Comparison of ENCODE assay signal across 11 cellular contexts in genomic region chr7:100372694-100373093, GRCh38. TPM values are rescaled to one million over a fixed set of nuclear protein-coding genes. Genes with fewer than 3 reads are reported as not detected.
DNase-seq lines count a peak whose midpoint lies in the region; ATAC-seq and TF ChIP-seq lines count a peak whose summit lies in the region.
"Had no signal": no experiment of that assay in that cellular context is flagged by ENCODE, and none has a peak within 500 bp of the region (broad histone marks: within the 10 kb centered on the region; RNA-seq: fewer than 3 reads in every experiment).

No MANE protein-coding gene starts in this region.

- POLR2A ChIA-PET in activated naive CD8-positive, alpha-beta T cell treated with anti-CD3 and anti-CD28 coated beads, Interleukin-2, amount 10 ng/mL, durations not matched to agents 7 days and 5 days (lab: Charles Lee): interaction anchor here (0.6 to 0.7 kb wide), 2 partner anchors 18 to 73 kb away, joined by 3 read pairs; no protein-coding TSS in a partner anchor

- peaks cover 13% of the 10 kb centered on the region for H3K36me3 Mint-ChIP-seq in activated T-cell treated with anti-CD3 and anti-CD28 coated beads, Interleukin-2, amount 50 U/mL, for 24 hours (ENCODE audit: low read depth)
- no peaks in the 10 kb centered on the region for H3K36me3 Mint-ChIP-seq in activated naive CD8-positive, alpha-beta T cell treated with anti-CD3 and anti-CD28 coated beads, Interleukin-2, amount 10 ng/mL, durations not matched to agents 7 days and 5 days

- no peak overlapping the region for H3K4me3 Mint-ChIP-seq in activated T-cell treated with anti-CD3 and anti-CD28 coated beads, Interleukin-2, amount 50 U/mL, for 24 hours
- H3K4me3 Mint-ChIP-seq in activated naive CD8-positive, alpha-beta T cell treated with anti-CD3 and anti-CD28 coated beads, Interleukin-2, amount 10 ng/mL, durations not matched to agents 7 days and 5 days: peak overlapping the region; percentile 52

- H3K4me3 ChIP-seq in right lobe of liver: no peak overlapping the region

- H3K27me3 ChIP-seq in right lobe of liver: no peaks in the 10 kb centered on the region

- no peak for DNase-seq in activated T-cell treated with anti-CD3 and anti-CD28 coated beads, Interleukin-2, amount 50 U/mL, for 24 hours
- DNase-seq in activated T-cell treated with anti-CD3 and anti-CD28 coated beads for 4 hours: no peak
- DNase-seq in activated naive CD8-positive, alpha-beta T cell treated with anti-CD3 and anti-CD28 coated beads, Interleukin-2, amount 10 ng/mL, durations not matched to agents 7 days and 5 days: peak; percentile 47
- DNase-seq in right lobe of liver: no peak
- DNase-seq in substantia nigra (lab: John Stamatoyannopoulos, UW): no peak
- no peak for DNase-seq in erythroblast (lab: John Stamatoyannopoulos, UW)
- no peak for DNase-seq in ACHN
- DNase-seq in HuH-7.5 (ENCODE audit: low spot score): no peak
- DNase-seq: amniotic stem cell, DMS79 treated with DMSO at 0.1 percent for 48 hours, NCI-H774 had no signal

- TF ChIP-seq CTCF in right lobe of liver (IDR thresholded peaks at IDR 0.05): no peak

- H3K27ac ChIP-seq in right lobe of liver (peak overlapping the region; percentile 21 to 70 (median 59)), substantia nigra (ENCODE audit: low read depth, low read length, poor library complexity, severe bottlenecking) (peak overlapping the region; percentile 24)

- H3K4me1 Mint-ChIP-seq in activated T-cell treated with anti-CD3 and anti-CD28 coated beads, Interleukin-2, amount 50 U/mL, for 24 hours (ENCODE audit: low read depth): peaks cover 28% of the 10 kb centered on the region
- H3K4me1 Mint-ChIP-seq in activated naive CD8-positive, alpha-beta T cell treated with anti-CD3 and anti-CD28 coated beads, Interleukin-2, amount 10 ng/mL, durations not matched to agents 7 days and 5 days: peaks cover 24% of the 10 kb centered on the region

- H3K27me3 Mint-ChIP-seq in activated T-cell treated with anti-CD3 and anti-CD28 coated beads, Interleukin-2, amount 50 U/mL, for 24 hours: no peaks in the 10 kb centered on the region
- no peaks in the 10 kb centered on the region for H3K27me3 Mint-ChIP-seq in activated naive CD8-positive, alpha-beta T cell treated with anti-CD3 and anti-CD28 coated beads, Interleukin-2, amount 10 ng/mL, durations not matched to agents 7 days and 5 days

- no peaks in the 10 kb centered on the region for H3K4me1 ChIP-seq in right lobe of liver

- no peak for ATAC-seq in activated naive CD8-positive, alpha-beta T cell treated with anti-CD3 and anti-CD28 coated beads, Interleukin-2, amount 10 ng/mL, durations not matched to agents 7 days and 5 days (ENCODE audit: low read depth)
- peak in 3 of 4 donors; percentile 2 to 3 (median 3) for ATAC-seq in right lobe of liver

- H3K27ac Mint-ChIP-seq in activated T-cell treated with anti-CD3 and anti-CD28 coated beads, Interleukin-2, amount 50 U/mL, for 24 hours: peak overlapping the region; percentile 87
- peak overlapping the region; percentile 94 for H3K27ac Mint-ChIP-seq in activated naive CD8-positive, alpha-beta T cell treated with anti-CD3 and anti-CD28 coated beads, Interleukin-2, amount 10 ng/mL, durations not matched to agents 7 days and 5 days

- no peaks in the 10 kb centered on the region for H3K36me3 ChIP-seq in right lobe of liver

- no peaks in the 10 kb centered on the region for H3K9me3 ChIP-seq in right lobe of liver

- H3K9me3 Mint-ChIP-seq in activated T-cell treated with anti-CD3 and anti-CD28 coated beads, Interleukin-2, amount 50 U/mL, for 24 hours: no peaks in the 10 kb centered on the region
- H3K9me3 Mint-ChIP-seq in activated naive CD8-positive, alpha-beta T cell treated with anti-CD3 and anti-CD28 coated beads, Interleukin-2, amount 10 ng/mL, durations not matched to agents 7 days and 5 days: no peaks in the 10 kb centered on the region

- WGBS in right lobe of liver (ENCODE audit: insufficient coverage, low coverage, low lambda C conversion rate, missing lambda C conversion rate): no CpG with 5 or more reads among the region's 6 CpGs

- intact Hi-C loops in right lobe of liver (cut with DNase I): no loop called here

- in situ Hi-C loops in ACHN (cut with HindIII; ENCODE audit: low pct_ligation_motif_present, low pct_unique_long_range_greater_than_20kb, low sequenced_read_pairs): no loop called here

- no peak for TF ChIP-seq POLR2A in right lobe of liver (IDR thresholded peaks at IDR 0.05)
- no peak for TF ChIP-seq POLR2A in erythroblast (IDR thresholded peaks at IDR 0.05; ENCODE audit: low read length)

RNA-seq across cellular contexts. Expression of gene PILRA, which starts 0.6 kb away (rescaled TPM):
- total RNA-seq in activated naive CD8-positive, alpha-beta T cell treated with anti-CD3 and anti-CD28 coated beads, Interleukin-2, amount 10 ng/mL, durations not matched to agents 7 days and 5 days: 1 to 10 TPM; 4.1 to 5.1 TPM
- total RNA-seq in right lobe of liver: 1 to 10 TPM; 1.4 to 7.1 (median 4.0) TPM

RNA-seq across cellular contexts. Expression of gene PILRB, which starts 14.8 kb away (rescaled TPM):
- 10 to 100 TPM; 91.3 to 96.4 TPM for total RNA-seq in activated naive CD8-positive, alpha-beta T cell treated with anti-CD3 and anti-CD28 coated beads, Interleukin-2, amount 10 ng/mL, durations not matched to agents 7 days and 5 days
- 10 to 100 TPM; 12.0 to 36.2 (median 22.7) TPM for total RNA-seq in right lobe of liver

RNA-seq across cellular contexts. Expression of gene ZCWPW1, which starts 55.8 kb away (rescaled TPM):
- 1 to 10 TPM; 6.2 to 6.5 TPM for total RNA-seq in activated naive CD8-positive, alpha-beta T cell treated with anti-CD3 and anti-CD28 coated beads, Interleukin-2, amount 10 ng/mL, durations not matched to agents 7 days and 5 days
- 1 to 10 TPM in 5 of 6 experiments, under 1 TPM in 1; 0.86 to 5.7 (median 2.7) TPM for total RNA-seq in right lobe of liver

RNA-seq across cellular contexts. Expression of gene MEPCE, which starts 56.9 kb away (rescaled TPM):
- total RNA-seq in activated naive CD8-positive, alpha-beta T cell treated with anti-CD3 and anti-CD28 coated beads, Interleukin-2, amount 10 ng/mL, durations not matched to agents 7 days and 5 days: 10 to 100 TPM; 48.5 to 49.0 TPM
- 10 to 100 TPM; 17.1 to 25.1 (median 20.7) TPM for total RNA-seq in right lobe of liver
